ENCODE assay signal across 9 cellular contexts in the genomic region with DNA sequence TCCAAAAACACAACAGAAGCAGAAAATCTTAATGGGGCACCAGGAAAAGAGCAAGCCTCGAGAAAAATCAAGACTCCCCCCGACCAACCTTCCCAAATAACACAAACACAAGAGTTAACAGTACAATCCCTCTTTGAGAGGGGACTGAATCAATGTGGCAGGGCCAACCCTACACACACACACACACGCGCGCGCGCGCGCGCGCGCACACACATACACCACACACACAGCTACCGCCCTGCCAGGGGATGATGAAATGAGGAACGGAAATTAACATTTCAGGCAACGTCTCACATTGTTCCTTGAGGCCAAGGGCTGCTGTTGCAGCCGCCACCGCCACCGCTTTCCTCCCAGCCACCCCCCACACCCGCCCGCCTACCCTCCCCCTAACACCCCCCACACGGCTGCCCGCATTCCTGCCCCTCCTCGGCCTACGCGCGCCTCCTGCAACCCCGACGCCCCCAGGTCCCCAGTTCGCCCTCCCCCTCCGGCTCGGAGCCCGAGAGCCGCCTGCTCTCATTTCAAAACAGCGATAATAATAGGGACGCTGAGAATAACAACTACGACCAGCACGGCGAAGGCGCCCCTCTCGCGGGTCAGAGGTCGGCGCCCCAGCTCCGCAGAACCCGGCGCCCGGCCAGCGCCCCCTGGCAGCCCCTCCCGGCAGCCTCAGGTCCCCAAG. TPM values are rescaled to one million over a fixed set of nuclear protein-coding genes. Genes with fewer than 3 reads are reported as not detected.
DNase-seq lines count a peak whose midpoint lies in the region; ATAC-seq, FAIRE-seq and TF ChIP-seq lines count a peak whose summit lies in the region.
"Had no signal": no experiment of that assay in that cellular context is flagged by ENCODE, and none has a peak within 500 bp of the region (broad histone marks: within the 10 kb centered on the region; RNA-seq: fewer than 3 reads in every experiment).

No MANE protein-coding gene starts in this region.

- H3K36me3 Mint-ChIP-seq in central memory CD8-positive, alpha-beta T cell (ENCODE audit: insufficient read depth): peaks cover 29% of the 10 kb centered on the region

- peak overlapping the region; percentile 81 to 100 (median 92) for H3K4me2 ChIP-seq in BLaER1 treated with 17β-estradiol and CSF1 and Interleukin-3, amounts not matched to agents 10 nM and 100 nM
- peak overlapping the region; percentile 100 for H3K4me2 ChIP-seq in keratinocyte (ENCODE audit: control insufficient read depth, extremely low read depth, insufficient read depth, low read depth, low read length)

- H3K36me3 ChIP-seq in BLaER1 treated with 17β-estradiol and CSF1 and Interleukin-3, amounts not matched to agents 10 nM and 100 nM: peaks cover 0 to 25% (median 14%) of the 10 kb centered on the region in 11 experiments; a peak in 13 of 22 replicates
- peaks cover 2 to 20% of the 10 kb centered on the region in 2 experiments for H3K36me3 ChIP-seq in keratinocyte (ENCODE audit: control insufficient read depth in 2 of 2, extremely low read depth in 1 of 2, insufficient read depth in 2 of 2, low read length in 2 of 2)

- DNase-seq in NCI-H2171 (lab: John Stamatoyannopoulos, UW) (peak; percentile 57), keratinocyte (ENCODE audit: low read depth, low spot score) (no peak)
- DNase-seq in central memory CD8-positive, alpha-beta T cell (ENCODE audit: low spot score in 2 of 2): peak; percentile 58 to 83
- DNase-seq in stimulated activated CD4-positive, alpha-beta T cell treated with anti-CD3 and anti-CD28 coated beads, Interleukin-12 subunit alpha, Interleukin-12 subunit beta, amount 100 ng/mL, for 4 hours: peak; percentile 76

- H3K4me1 ChIP-seq in BLaER1 treated with 17β-estradiol and CSF1 and Interleukin-3, amounts not matched to agents 10 nM and 100 nM: peaks cover 69 to 76% (median 72%) of the 10 kb centered on the region in 10 experiments
- peaks cover 45% of the 10 kb centered on the region for H3K4me1 ChIP-seq in keratinocyte (ENCODE audit: control insufficient read depth, extremely low read depth, insufficient read depth, low read length)

- no peaks in the 10 kb centered on the region for H3K27me3 ChIP-seq in BLaER1 treated with 17β-estradiol and CSF1 and Interleukin-3, amounts not matched to agents 10 nM and 100 nM
- no peaks in the 10 kb centered on the region for H3K27me3 ChIP-seq in keratinocyte (ENCODE audit: control insufficient read depth, extremely low read depth, insufficient read depth, low read length)

- H3K27ac Mint-ChIP-seq in central memory CD8-positive, alpha-beta T cell (ENCODE audit: low read depth): peak overlapping the region; percentile 93

- peak; percentile 46 for FAIRE-seq in keratinocyte (lab: Jason Lieb, UNC)
- FAIRE-seq: TTC549 had no signal

- TF ChIP-seq CTCF in keratinocyte (optimal IDR thresholded peaks at IDR 0.05 in 1 of 3, IDR thresholded peaks at IDR 0.05 in 1 of 3, conservative IDR thresholded peaks at IDR 0.05 in 1 of 3; ENCODE audit: extremely low read depth in 1 of 3, insufficient read depth in 2 of 3, low read length in 3 of 3): peak in 2 of 3 experiments; percentile 15 to 25

- peak overlapping the region; percentile 87 for H3K4me3 Mint-ChIP-seq in central memory CD8-positive, alpha-beta T cell

- dilution Hi-C loops in keratinocyte (cut with MboI; ENCODE audit: extremely low pct_ligation_motif_present, low sequenced_read_pairs): no loop called here

- H3K9ac ChIP-seq in BLaER1 treated with 17β-estradiol and CSF1 and Interleukin-3, amounts not matched to agents 10 nM and 100 nM: peak overlapping the region; percentile 93 to 100 (median 99)
- H3K9ac ChIP-seq in keratinocyte (ENCODE audit: control insufficient read depth, extremely low read depth, insufficient read depth, low read length): peak overlapping the region; percentile 72

- peaks cover 73% of the 10 kb centered on the region for H3K79me2 ChIP-seq in keratinocyte (ENCODE audit: control insufficient read depth, insufficient read depth, low read length)

- no peak overlapping the region for H2AFZ ChIP-seq in keratinocyte (ENCODE audit: control insufficient read depth, low read length)

- H3K27ac ChIP-seq in BLaER1 treated with 17β-estradiol and CSF1 and Interleukin-3, amounts not matched to agents 10 nM and 100 nM: peak overlapping the region; percentile 91 to 99 (median 98)
- H3K27ac ChIP-seq in keratinocyte (ENCODE audit: control insufficient read depth, insufficient read depth, low read length): peak overlapping the region; percentile 60

- H4K20me1 ChIP-seq in BLaER1 treated with 17β-estradiol and CSF1 and Interleukin-3, amounts not matched to agents 10 nM and 100 nM: peaks cover 49 to 81% (median 59%) of the 10 kb centered on the region in 11 experiments
- peaks cover 37% of the 10 kb centered on the region for H4K20me1 ChIP-seq in keratinocyte (ENCODE audit: control insufficient read depth, extremely low read depth, insufficient read depth, low read length)

- no peaks in the 10 kb centered on the region for H3K9me3 Mint-ChIP-seq in central memory CD8-positive, alpha-beta T cell

- peak overlapping the region; percentile 62 to 98 (median 90) for H3K4me3 ChIP-seq in BLaER1 treated with 17β-estradiol and CSF1 and Interleukin-3, amounts not matched to agents 10 nM and 100 nM
- peak overlapping the region; percentile 74 to 95 (median 87) for H3K4me3 ChIP-seq in keratinocyte (ENCODE audit: control insufficient read depth in 2 of 3, extremely low read depth in 1 of 3, insufficient read depth in 2 of 3, low read depth in 1 of 3, low read length in 3 of 3)

- peaks cover 10% of the 10 kb centered on the region for H3K9me1 ChIP-seq in keratinocyte (ENCODE audit: control insufficient read depth, extremely low read depth, insufficient read depth, low read length)

- H3K4me1 Mint-ChIP-seq in central memory CD8-positive, alpha-beta T cell: peaks cover 67% of the 10 kb centered on the region

- no peaks in the 10 kb centered on the region for H3K27me3 Mint-ChIP-seq in central memory CD8-positive, alpha-beta T cell

- no peaks in the 10 kb centered on the region for H3K9me3 ChIP-seq in BLaER1 treated with 17β-estradiol and CSF1 and Interleukin-3, amounts not matched to agents 10 nM and 100 nM (replicated peaks in 1 of 11)
- no peaks in the 10 kb centered on the region for H3K9me3 ChIP-seq in keratinocyte (ENCODE audit: control insufficient read depth, low read depth, low read length)

- ATAC-seq in GM19372 (IDR thresholded peaks at IDR 0.05; ENCODE audit: low read depth, unreplicated experiment) (peak; percentile 20), HG03039 (IDR thresholded peaks at IDR 0.05; ENCODE audit: unreplicated experiment) (no peak)
- peak; percentile 40 to 53 for ATAC-seq in activated CD4-positive, CD25-positive, alpha-beta regulatory T cell treated with anti-CD3 and anti-CD28 coated beads, Interleukin-2, amount 50 U/mL, for 24 hours
- ATAC-seq in central memory CD8-positive, alpha-beta T cell (replicated peaks; ENCODE audit: extremely low read depth, poor library complexity, severe bottlenecking): peak; percentile 53

RNA-seq across cellular contexts. Expression of a gene that starts 1.2 kb away (rescaled TPM):
- 23.8 to 48.1 TPM (median 30.1 TPM) in 3 replicates for polyA plus RNA-seq in keratinocyte
- polyA plus RNA-seq in keratinocyte (2011; ENCODE audit: low read depth): 213 TPM
- polyA plus RNA-seq in keratinocyte (2011; cell fraction: cytosol; rRNA removed): 28.2 and 41.3 TPM in 2 replicates
- 136 and 154 TPM in 2 replicates for polyA plus RNA-seq in keratinocyte (2011; cell fraction: nucleus; rRNA removed)
- polyA plus RNA-seq in keratinocyte (2012; ENCODE audit: low replicate concordance): 64.1 and 79.3 TPM in 2 replicates
- 22.4 to 90.7 TPM (median 67.2 TPM) in 3 replicates for polyA minus RNA-seq in keratinocyte
- 44.5 TPM for polyA minus RNA-seq in keratinocyte (2011; cell fraction: cytosol; rRNA and poly(A)+ RNA removed)
- 81.8 and 119 TPM in 2 replicates for polyA minus RNA-seq in keratinocyte (2011; cell fraction: nucleus; rRNA and poly(A)+ RNA removed)

RNA-seq across cellular contexts. Expression of a gene that starts 19.0 kb away (rescaled TPM):
- polyA plus RNA-seq in keratinocyte: 43.8 to 59.4 TPM (median 45.2 TPM) in 3 replicates
- 61.3 TPM for polyA plus RNA-seq in keratinocyte (2011; ENCODE audit: low read depth)
- 25.8 and 33.9 TPM in 2 replicates for polyA plus RNA-seq in keratinocyte (2011; cell fraction: cytosol; rRNA removed)
- 196 and 220 TPM in 2 replicates for polyA plus RNA-seq in keratinocyte (2011; cell fraction: nucleus; rRNA removed)
- polyA plus RNA-seq in keratinocyte (2012; ENCODE audit: low replicate concordance): 44.4 and 56.1 TPM in 2 replicates
- 51.9 to 68.9 TPM (median 66.4 TPM) in 3 replicates for polyA minus RNA-seq in keratinocyte
- 54.3 TPM for polyA minus RNA-seq in keratinocyte (2011; cell fraction: cytosol; rRNA and poly(A)+ RNA removed)
- polyA minus RNA-seq in keratinocyte (2011; cell fraction: nucleus; rRNA and poly(A)+ RNA removed): 133 and 141 TPM in 2 replicates
